In the genomic region with DNA sequence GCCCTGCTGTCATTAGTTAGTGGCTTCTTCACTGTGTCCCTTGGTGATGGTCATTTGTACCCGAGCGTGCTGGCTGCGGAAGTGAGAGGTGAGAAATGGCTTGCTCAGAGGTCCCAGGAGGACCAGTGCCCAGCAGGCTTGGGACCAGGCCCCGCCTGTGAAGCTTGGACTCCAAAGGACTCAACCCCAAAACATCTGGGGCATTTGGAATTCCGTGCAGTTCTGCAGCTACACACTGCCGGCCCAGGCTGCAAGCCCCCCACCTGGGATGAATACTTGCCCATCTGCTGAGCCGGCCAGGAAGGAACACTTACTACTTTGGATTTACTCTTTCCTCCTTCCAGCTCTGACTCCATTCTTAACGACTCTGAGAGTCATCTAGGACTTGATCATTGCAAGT, we compare ENCODE assay signal across 1 cellular context.
A peak's percentile ranks its signal among the peaks of the same experiment; 100 is the strongest.
TF ChIP-seq lines count a peak whose summit lies in the region.

No MANE protein-coding gene starts in this region.

TF ChIP-seq in HepG2, 621 proteins besides CTCF, POLR2A, EP300 and RAD21:
- no peak for TF ChIP-seq ZNF672 (CRISPR knock-in tag; IDR thresholded peaks at IDR 0.05)
- TF ChIP-seq, protein P1, sequence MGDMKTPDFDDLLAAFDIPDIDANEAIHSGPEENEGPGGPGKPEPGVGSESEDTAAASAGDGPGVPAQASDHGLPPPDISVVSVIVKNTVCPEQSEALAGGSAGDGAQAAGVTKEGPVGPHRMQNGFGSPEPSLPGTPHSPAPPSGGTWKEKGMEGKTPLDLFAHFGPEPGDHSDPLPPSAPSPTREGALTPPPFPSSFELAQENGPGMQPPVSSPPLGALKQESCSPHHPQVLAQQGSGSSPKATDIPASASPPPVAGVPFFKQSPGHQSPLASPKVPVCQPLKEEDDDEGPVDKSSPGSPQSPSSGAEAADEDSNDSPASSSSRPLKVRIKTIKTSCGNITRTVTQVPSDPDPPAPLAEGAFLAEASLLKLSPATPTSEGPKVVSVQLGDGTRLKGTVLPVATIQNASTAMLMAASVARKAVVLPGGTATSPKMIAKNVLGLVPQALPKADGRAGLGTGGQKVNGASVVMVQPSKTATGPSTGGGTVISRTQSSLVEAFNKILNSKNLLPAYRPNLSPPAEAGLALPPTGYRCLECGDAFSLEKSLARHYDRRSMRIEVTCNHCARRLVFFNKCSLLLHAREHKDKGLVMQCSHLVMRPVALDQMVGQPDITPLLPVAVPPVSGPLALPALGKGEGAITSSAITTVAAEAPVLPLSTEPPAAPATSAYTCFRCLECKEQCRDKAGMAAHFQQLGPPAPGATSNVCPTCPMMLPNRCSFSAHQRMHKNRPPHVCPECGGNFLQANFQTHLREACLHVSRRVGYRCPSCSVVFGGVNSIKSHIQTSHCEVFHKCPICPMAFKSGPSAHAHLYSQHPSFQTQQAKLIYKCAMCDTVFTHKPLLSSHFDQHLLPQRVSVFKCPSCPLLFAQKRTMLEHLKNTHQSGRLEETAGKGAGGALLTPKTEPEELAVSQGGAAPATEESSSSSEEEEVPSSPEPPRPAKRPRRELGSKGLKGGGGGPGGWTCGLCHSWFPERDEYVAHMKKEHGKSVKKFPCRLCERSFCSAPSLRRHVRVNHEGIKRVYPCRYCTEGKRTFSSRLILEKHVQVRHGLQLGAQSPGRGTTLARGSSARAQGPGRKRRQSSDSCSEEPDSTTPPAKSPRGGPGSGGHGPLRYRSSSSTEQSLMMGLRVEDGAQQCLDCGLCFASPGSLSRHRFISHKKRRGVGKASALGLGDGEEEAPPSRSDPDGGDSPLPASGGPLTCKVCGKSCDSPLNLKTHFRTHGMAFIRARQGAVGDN (CRISPR knock-in tag; IDR thresholded peaks at IDR 0.05): 0 out of 2 replicates have a peak, but pooled peaks have one; percentile 7
- TF ChIP-seq MXD4 (CRISPR knock-in tag; IDR thresholded peaks at IDR 0.05): no peak
- no peak for TF ChIP-seq ZNF30 (CRISPR knock-in tag; IDR thresholded peaks at IDR 0.05)
